8 cellular contexts compared by ENCODE assay signal in the genomic region with DNA sequence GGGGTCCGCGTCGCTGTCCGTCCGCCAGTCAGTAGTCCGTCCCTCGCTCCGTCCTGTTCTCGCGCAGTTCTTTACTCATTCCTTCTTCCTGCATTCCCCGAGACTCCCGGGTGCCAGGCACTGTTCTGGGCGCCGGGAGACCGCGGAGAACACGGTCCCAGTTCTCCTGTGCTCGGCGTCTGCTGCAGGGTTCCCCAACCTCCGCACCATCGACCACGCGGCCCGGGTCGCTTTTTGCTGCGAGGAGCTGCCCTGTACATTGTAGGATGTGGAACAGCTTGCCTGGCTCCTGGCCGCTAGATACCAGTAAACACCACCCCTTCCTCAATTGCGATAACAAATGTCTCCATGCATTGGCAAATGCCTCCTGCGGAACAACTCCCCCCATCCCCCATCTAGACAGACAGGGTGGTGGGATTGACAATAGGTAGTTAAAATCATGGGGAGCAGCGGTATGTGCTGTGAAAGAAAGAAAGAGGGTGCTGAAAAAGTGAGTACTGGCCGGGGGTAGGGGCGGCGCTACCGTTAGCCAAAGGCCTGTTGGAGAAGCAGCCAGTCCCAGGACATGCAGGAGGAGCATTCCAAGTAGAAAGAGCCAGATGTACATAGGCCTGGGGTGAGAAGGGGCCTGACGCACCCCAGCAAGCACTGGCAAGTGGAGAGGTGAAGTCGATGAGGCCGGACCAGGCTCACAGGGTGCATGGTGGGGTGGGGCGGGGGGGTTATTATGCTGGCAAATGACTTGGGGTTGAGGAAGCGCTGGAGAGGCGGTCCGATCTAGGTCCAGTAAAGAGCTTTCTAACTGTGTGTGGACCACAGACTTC. TPM values are rescaled to one million over a fixed set of nuclear protein-coding genes. Genes with fewer than 3 reads are reported as not detected.
A peak's percentile ranks its signal among the peaks of the same experiment; 100 is the strongest.
DNase-seq lines count a peak whose midpoint lies in the region; ATAC-seq and TF ChIP-seq lines count a peak whose summit lies in the region.

No MANE protein-coding gene starts in this region.

- peaks cover 55% of the 10 kb centered on the region for H3K4me1 ChIP-seq in NT2/D1 (ENCODE audit: insufficient read depth, insufficient read length)
- peaks cover 0 to 89% (median 75%) of the 10 kb centered on the region in 4 donors for H3K4me1 ChIP-seq in tibial artery

- H3K27ac ChIP-seq in tibial artery = peak overlapping the region; percentile 78 to 84

- POLR2A ChIA-PET in MCF 10A (lab: Yijun Ruan, JAX) = interaction anchor here (0.6 to 6.6 kb wide), 50 partner anchors 7 to 1848 kb away, joined by 3 to 72 read pairs (median 6); a partner anchor contains a TSS

- intact Hi-C loops in MCF 10A (cut with micrococcal nuclease) (no loop called here), lower leg skin (cut with DNase I; ENCODE audit: low total_unique reads) (no loop called here), tibial artery (cut with DNase I; ENCODE audit: low total_unique reads) (no loop called here)

- WGBS in lower leg skin, 2 donors = 3 to 7% methylated on average over 14 to 41 of the region's 41 CpGs

- H3K9me3 ChIP-seq in NT2/D1 (ENCODE audit: insufficient read depth, low read length) (no peaks in the 10 kb centered on the region), tibial artery (no peaks in the 10 kb centered on the region)

- H3K4me3 Mint-ChIP-seq in MCF 10A (ENCODE audit: unreplicated experiment) = peak overlapping the region; percentile 96

- H3K27ac Mint-ChIP-seq in MCF 10A (ENCODE audit: low read depth, unreplicated experiment) = peak overlapping the region; percentile 82

- H3K36me3 ChIP-seq in NT2/D1 (ENCODE audit: insufficient read depth, insufficient read length, low read length) = peaks cover 66% of the 10 kb centered on the region
- H3K36me3 ChIP-seq in tibial artery = peaks cover 0 to 7% (median 0%) of the 10 kb centered on the region in 3 donors

- H3K27me3 ChIP-seq in NT2/D1 (ENCODE audit: insufficient read depth, insufficient read length) = no peaks in the 10 kb centered on the region
- H3K27me3 ChIP-seq in tibial artery = no peaks in the 10 kb centered on the region

- TF ChIP-seq POLR2A in lower leg skin (IDR thresholded peaks at IDR 0.05) = no peak

- DNase-seq in GM04504 (ENCODE audit: low read depth) = peak; percentile 43
- no peak for DNase-seq in NT2/D1 (ENCODE audit: low read depth, low spot score)
- peak; percentile 41 for DNase-seq in MCF 10A (ENCODE audit: unreplicated experiment)
- DNase-seq in lower leg skin (ENCODE audit: low spot score in 2 of 2) = no peak
- DNase-seq in tibial artery = no peak
- DNase-seq in NCI-H748 (lab: John Stamatoyannopoulos, UW; ENCODE audit: unreplicated experiment) = no peak

- no peaks in the 10 kb centered on the region for H3K9me3 Mint-ChIP-seq in MCF 10A (ENCODE audit: unreplicated experiment)

- peak overlapping the region; percentile 96 for H3K9ac ChIP-seq in NT2/D1 (ENCODE audit: insufficient read length, low read depth)

- H3K4me3 ChIP-seq in NT2/D1 (ENCODE audit: insufficient read length, low read depth) = peak overlapping the region; percentile 99
- H3K4me3 ChIP-seq in lower leg skin (ENCODE audit: low read depth, poor library complexity, severe bottlenecking) = peak overlapping the region; percentile 58
- peak overlapping the region; percentile 71 to 78 for H3K4me3 ChIP-seq in tibial artery

- peaks cover 50% of the 10 kb centered on the region for H3K36me3 Mint-ChIP-seq in MCF 10A (ENCODE audit: insufficient read depth, unreplicated experiment)

- no peaks in the 10 kb centered on the region for H3K27me3 Mint-ChIP-seq in MCF 10A (ENCODE audit: insufficient read depth, unreplicated experiment)

- peaks cover 27% of the 10 kb centered on the region for H3K4me1 Mint-ChIP-seq in MCF 10A (ENCODE audit: insufficient read depth, unreplicated experiment)

- TF ChIP-seq CTCF in MCF 10A (IDR thresholded peaks at IDR 0.05; ENCODE audit: unreplicated experiment) (no peak), lower leg skin (IDR thresholded peaks at IDR 0.05) (no peak), tibial artery (IDR thresholded peaks at IDR 0.05) (no peak)

- CTCF ChIA-PET in MCF 10A (lab: Yijun Ruan, JAX) = interaction anchor here (0.5 to 0.9 kb wide), 3 partner anchors 15 to 290 kb away, joined by 3 read pairs; no protein-coding TSS in a partner anchor

- ATAC-seq in GM21717 (IDR thresholded peaks at IDR 0.05; ENCODE audit: unreplicated experiment) (no peak), GM21447 (IDR thresholded peaks at IDR 0.05; ENCODE audit: unreplicated experiment) (no peak)

- BruUV-seq in MCF 10A (replicated peaks; lab: Mats Ljungman, UMichigan) = TSS peak; percentile 74

RNA-seq across cellular contexts. Expression of a gene that starts 0.7 kb away (rescaled TPM):
- 87.4 and 98.6 TPM in 2 replicates for total RNA-seq in MCF 10A (2022)
- 10 to 100 TPM; 60.8 to 74.8 (median 68.9) TPM for total RNA-seq in lower leg skin

RNA-seq across cellular contexts. Expression of a gene that starts 7.8 kb away (rescaled TPM):
- total RNA-seq in MCF 10A (2022) = 0.81 and 1.0 TPM in 2 replicates
- 1 to 10 TPM in 3 of 4 donors, not detected in 1; 1.6 to 2.9 (median 2.0) TPM for total RNA-seq in lower leg skin

RNA-seq across cellular contexts. Expression of a gene that starts 20.5 kb away (rescaled TPM):
- total RNA-seq in MCF 10A (2022) = 159 and 187 TPM in 2 replicates
- 100 to 1,000 TPM; 125 to 266 (median 192) TPM for total RNA-seq in lower leg skin

RNA-seq across cellular contexts. Expression of a gene that starts 40.2 kb away (rescaled TPM):
- total RNA-seq in MCF 10A (2022) = 0.10 and 0.14 TPM in 2 replicates
- total RNA-seq in lower leg skin = 1 to 10 TPM in 3 of 4 donors, under 1 TPM in 1; 0.71 to 2.2 (median 1.3) TPM

RNA-seq across cellular contexts. Expression of a gene that starts 49.0 kb away (rescaled TPM):
- total RNA-seq in MCF 10A (2022) (63.4 and 87.6 TPM in 2 replicates), lower leg skin (10 to 100 TPM; 43.8 to 69.4 (median 54.9) TPM)

Comparison
In these comparisons a context has a peak if more than half of its experiments do, and no peak if none do; other contexts are left out.
1. DNase-seq: peak in GM04504 (single experiment) and MCF 10A (single experiment); none in NT2/D1 (single experiment), lower leg skin (0 of 2), tibial artery (0 of 2) and NCI-H748 (single experiment).
2. Peak in every context shown above with its lines, with median percentiles within 50 percentile points of each other: H3K4me3 ChIP-seq.